In genomic region chr9:2859776-2860379, GRCh38 we compare ENCODE assay signal across 8 cellular contexts. TPM values are rescaled to one million over a fixed set of nuclear protein-coding genes. Genes with fewer than 3 reads are reported as not detected.
A peak's percentile ranks its signal among the peaks of the same experiment; 100 is the strongest.
DNase-seq lines count a peak whose midpoint lies in the region; ATAC-seq and TF ChIP-seq lines count a peak whose summit lies in the region.

No MANE protein-coding gene starts in this region.

- no peak for ATAC-seq in HG03457 (IDR thresholded peaks at IDR 0.05; ENCODE audit: unreplicated experiment)

- intact Hi-C loops in colonic mucosa (cut with DNase I), result loop anchor here (5.0 kb wide), 1 partner anchor 322 kb away; no protein-coding TSS in a partner anchor

- TF ChIP-seq CTCF in HFF-Myc (IDR thresholded peaks at IDR 0.05; ENCODE audit: low read depth, low read length, missing control alignments) (peak; percentile 92), WERI-Rb-1 (IDR thresholded peaks at IDR 0.05; ENCODE audit: low read depth, low read length) (peak; percentile 91), colonic mucosa (IDR thresholded peaks at IDR 0.05) (peak; percentile 51)

- H3K27me3 ChIP-seq in WERI-Rb-1 (ENCODE audit: insufficient read depth, low read depth, severe bottlenecking) (peaks cover 17% of the 10 kb centered on the region), colonic mucosa (no peaks in the 10 kb centered on the region)

- no peak overlapping the region for H3K27ac ChIP-seq in WERI-Rb-1
- H3K27ac ChIP-seq in colonic mucosa, result no peak overlapping the region

- H3K9ac ChIP-seq in colonic mucosa (ENCODE audit: low read depth in 2 of 2, low read length in 2 of 2), result no peak overlapping the region

- H3K4me3 ChIP-seq in HFF-Myc (replicated peaks; ENCODE audit: low read depth, low read length) (no peak overlapping the region), WERI-Rb-1 (ENCODE audit: low read depth, low read length) (no peak overlapping the region), colonic mucosa (no peak overlapping the region)

- no peaks in the 10 kb centered on the region for H3K9me3 ChIP-seq in WERI-Rb-1 (ENCODE audit: severe bottlenecking)
- H3K9me3 ChIP-seq in colonic mucosa, result no peaks in the 10 kb centered on the region

- DNase-seq in EL (peak; percentile 68), HFF-Myc (ENCODE audit: extremely low read depth, low read depth) (peak; percentile 42), NCI-H2171 (lab: John Stamatoyannopoulos, UW) (peak; percentile 75), WERI-Rb-1 (peak; percentile 74), colonic mucosa (peak; percentile 68), lung microvascular endothelial cell (ENCODE audit: low read depth in 2 of 2) (peak; percentile 71), stromal cell of bone marrow (ENCODE audit: low read depth) (peak; percentile 38)

- no peaks in the 10 kb centered on the region for H3K4me1 ChIP-seq in colonic mucosa

- H3K36me3 ChIP-seq in WERI-Rb-1, result no peaks in the 10 kb centered on the region
- no peaks in the 10 kb centered on the region for H3K36me3 ChIP-seq in colonic mucosa

RNA-seq across cellular contexts. Expression of gene PUM3, which starts 16.0 kb away (rescaled TPM):
- total RNA-seq in colonic mucosa, result 10 to 100 TPM; 27.0 to 47.6 TPM
- 19.8 and 29.2 TPM in 2 replicates for total RNA-seq in lung microvascular endothelial cell
